In genomic region chr4:2074588-2074987, GRCh38 we compare ENCODE assay signal across 2 cellular contexts.
TF ChIP-seq lines count a peak whose summit lies in the region.

No MANE protein-coding gene starts in this region.

TF ChIP-seq in GM12878, 131 proteins besides CTCF, POLR2A, EP300 and RAD21:
- no peak for TF ChIP-seq PAX8 (IDR thresholded peaks at IDR 0.05)
- TF ChIP-seq IKZF1 (conservative IDR thresholded peaks at IDR 0.05): no peak
- no peak for TF ChIP-seq ZZZ3 (IDR thresholded peaks at IDR 0.05; ENCODE audit: control insufficient read depth, insufficient read length, low read depth)
- no peak for TF ChIP-seq ZNF622 (IDR thresholded peaks at IDR 0.05)
- no peak for TF ChIP-seq ZBTB33 (IDR thresholded peaks at IDR 0.05)
- TF ChIP-seq NFYA (IDR thresholded peaks at IDR 0.05; ENCODE audit: borderline replicate concordance, low read depth, low read length): no peak
- TF ChIP-seq ATF2 (IDR thresholded peaks at IDR 0.05; ENCODE audit: low read length): no peak
- no peak for TF ChIP-seq CREM (IDR thresholded peaks at IDR 0.05; ENCODE audit: low read depth)
- TF ChIP-seq ESRRA (IDR thresholded peaks at IDR 0.05; ENCODE audit: low read length): no peak
- TF ChIP-seq NKRF (conservative IDR thresholded peaks at IDR 0.05): no peak
- no peak for TF ChIP-seq EGR1 (IDR thresholded peaks at IDR 0.05; ENCODE audit: borderline replicate concordance in 1 of 2, low read depth in 2 of 2, low read length in 2 of 2)
- TF ChIP-seq MLLT1 (IDR thresholded peaks at IDR 0.05): no peak
- TF ChIP-seq SMAD5 (IDR thresholded peaks at IDR 0.05; ENCODE audit: low read depth): no peak
TF ChIP-seq in GM12878: peak in this region for 0.

TF ChIP-seq in HepG2, 621 proteins besides CTCF, POLR2A, EP300 and RAD21:
- TF ChIP-seq MAFK (conservative IDR thresholded peaks at IDR 0.05 in 1 of 2, IDR thresholded peaks at IDR 0.05 in 1 of 2; ENCODE audit: low read length in 2 of 2) (no peak), MYC (CRISPR knock-in tag; IDR thresholded peaks at IDR 0.05; ENCODE audit: borderline replicate concordance) (0 out of 2 replicates have a peak, but pooled peaks have one; percentile 20), ZNF687 (CRISPR knock-in tag; IDR thresholded peaks at IDR 0.05) (peak; percentile 25; the same call in 1 of the 2 replicates), PLSCR1 (CRISPR knock-in tag; IDR thresholded peaks at IDR 0.05; ENCODE audit: borderline replicate concordance) (no peak), ZNF691 (CRISPR knock-in tag; IDR thresholded peaks at IDR 0.05; ENCODE audit: borderline replicate concordance, low read depth) (no peak), ZNF292 (CRISPR knock-in tag; IDR thresholded peaks at IDR 0.05; ENCODE audit: borderline replicate concordance, low read depth) (no peak), CSRNP1 (CRISPR knock-in tag; IDR thresholded peaks at IDR 0.05) (no peak), TSC22D2 (CRISPR knock-in tag; IDR thresholded peaks at IDR 0.05; ENCODE audit: borderline replicate concordance) (no peak), CSRNP2 (CRISPR knock-in tag; conservative IDR thresholded peaks at IDR 0.05; ENCODE audit: low read depth) (no peak), PHF21A (CRISPR knock-in tag; IDR thresholded peaks at IDR 0.05) (no peak), YEATS4 (CRISPR knock-in tag; IDR thresholded peaks at IDR 0.05; ENCODE audit: borderline replicate concordance) (no peak), SPEN (CRISPR knock-in tag; IDR thresholded peaks at IDR 0.05; ENCODE audit: low read depth) (no peak), ZFP91 (CRISPR knock-in tag; IDR thresholded peaks at IDR 0.05; ENCODE audit: borderline replicate concordance) (0 out of 2 replicates have a peak, but pooled peaks have one; percentile 14)
